ENCODE assay signal across 1 cellular context in genomic region chr7:45035909-45036308, GRCh38.
TF ChIP-seq lines count a peak whose summit lies in the region.

No MANE protein-coding gene starts in this region.

TF ChIP-seq in HepG2, 621 proteins besides CTCF, POLR2A, EP300 and RAD21:
- TF ChIP-seq MLLT10 (CRISPR knock-in tag; IDR thresholded peaks at IDR 0.05) (no peak), SALL1 (CRISPR knock-in tag; IDR thresholded peaks at IDR 0.05) (peak; percentile 19), ZNF564 (CRISPR knock-in tag; IDR thresholded peaks at IDR 0.05) (no peak), NRL (CRISPR knock-in tag; IDR thresholded peaks at IDR 0.05; ENCODE audit: borderline replicate concordance) (no peak)
TF ChIP-seq in HepG2: peak in this region for 1.
